Comparison of ENCODE assay signal across 15 cellular contexts in the genomic region with DNA sequence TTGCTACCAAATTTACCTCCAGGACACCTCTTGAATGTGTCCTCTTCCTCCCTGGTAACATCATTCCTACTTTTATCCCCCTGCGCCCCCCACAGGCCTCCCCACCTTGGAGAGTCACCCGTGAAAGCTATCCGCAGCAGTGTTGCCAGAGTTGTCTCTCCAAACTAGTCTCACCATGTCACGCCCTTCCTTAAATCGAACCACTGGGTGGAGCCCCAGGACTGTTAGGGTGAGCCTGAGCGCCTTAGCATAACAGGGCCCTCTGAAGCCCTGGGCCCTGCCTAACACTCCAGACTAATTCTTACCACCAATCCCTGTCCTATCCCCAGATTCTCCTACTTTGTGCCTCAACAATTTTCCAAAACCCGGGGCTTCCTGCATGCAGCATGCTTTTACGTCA. TPM values are rescaled to one million over a fixed set of nuclear protein-coding genes. Genes with fewer than 3 reads are reported as not detected.
A peak's percentile ranks its signal among the peaks of the same experiment; 100 is the strongest.
DNase-seq lines count a peak whose midpoint lies in the region; ATAC-seq, FAIRE-seq and TF ChIP-seq lines count a peak whose summit lies in the region.
"Had no signal": no experiment of that assay in that cellular context is flagged by ENCODE, and none has a peak within 500 bp of the region (broad histone marks: within the 10 kb centered on the region; RNA-seq: fewer than 3 reads in every experiment).

No MANE protein-coding gene starts in this region.

- H3K27ac ChIP-seq in SJCRH30, result no peak overlapping the region
- H3K27ac ChIP-seq in keratinocyte (ENCODE audit: control insufficient read depth, insufficient read depth, low read length), result no peak overlapping the region
- H3K27ac ChIP-seq: colonic mucosa, skin epidermis had no signal

- H4K20me1 ChIP-seq in keratinocyte (ENCODE audit: control insufficient read depth, extremely low read depth, insufficient read depth, low read length), result no peaks in the 10 kb centered on the region

- H3K9me3 ChIP-seq in SJCRH30 (replicated peaks) (no peaks in the 10 kb centered on the region), keratinocyte (ENCODE audit: control insufficient read depth, low read depth, low read length) (no peaks in the 10 kb centered on the region)
- H3K9me3 ChIP-seq: colonic mucosa had no signal

- ATAC-seq in GM21529 (IDR thresholded peaks at IDR 0.05; ENCODE audit: unreplicated experiment) (no peak), HG03521 (IDR thresholded peaks at IDR 0.05; ENCODE audit: unreplicated experiment) (no peak)
- ATAC-seq: natural killer cell had no signal

- no peak overlapping the region for H3K9ac ChIP-seq in keratinocyte (ENCODE audit: control insufficient read depth, extremely low read depth, insufficient read depth, low read length)

- TF ChIP-seq CTCF in GM12865 (IDR thresholded peaks at IDR 0.05; ENCODE audit: insufficient read depth, low read depth, low read length, missing control alignments) (no peak), keratinocyte (optimal IDR thresholded peaks at IDR 0.05 in 1 of 3, IDR thresholded peaks at IDR 0.05 in 1 of 3, conservative IDR thresholded peaks at IDR 0.05 in 1 of 3; ENCODE audit: extremely low read depth in 1 of 3, insufficient read depth in 2 of 3, low read length in 3 of 3) (peak; percentile 13 to 62 (median 30))

- no peak overlapping the region for H3K4me2 ChIP-seq in keratinocyte (ENCODE audit: control insufficient read depth, extremely low read depth, insufficient read depth, low read depth, low read length)

- no peaks in the 10 kb centered on the region for H3K79me2 ChIP-seq in keratinocyte (ENCODE audit: control insufficient read depth, insufficient read depth, low read length)

- H2AFZ ChIP-seq in keratinocyte (ENCODE audit: control insufficient read depth, low read length), result no peak overlapping the region

- H3K4me3 ChIP-seq in GM12865 (ENCODE audit: low read depth, low read length), result no peak overlapping the region
- H3K4me3 ChIP-seq in Jurkat, Clone E6-1 (ENCODE audit: low read length), result no peak overlapping the region
- H3K4me3 ChIP-seq in SJCRH30, result no peak overlapping the region
- no peak overlapping the region for H3K4me3 ChIP-seq in keratinocyte (ENCODE audit: control insufficient read depth in 2 of 3, extremely low read depth in 1 of 3, insufficient read depth in 2 of 3, low read depth in 1 of 3, low read length in 3 of 3)
- H3K4me3 ChIP-seq: colonic mucosa, skin epidermis had no signal

- H3K4me1 ChIP-seq in SJCRH30, result peaks cover 7% of the 10 kb centered on the region
- H3K4me1 ChIP-seq in keratinocyte (ENCODE audit: control insufficient read depth, extremely low read depth, insufficient read depth, low read length), result peaks cover 16% of the 10 kb centered on the region
- H3K4me1 ChIP-seq: colonic mucosa had no signal

- H3K9me1 ChIP-seq in keratinocyte (ENCODE audit: control insufficient read depth, extremely low read depth, insufficient read depth, low read length), result no peaks in the 10 kb centered on the region

- DNase-seq in GM12865 (ENCODE audit: low read depth) (peak; percentile 8), SJCRH30 (peak; percentile 41 to 57), keratinocyte (ENCODE audit: low read depth, low spot score) (no peak), dermis blood vessel endothelial cell (no peak), NCI-H2107 treated with DMSO at 0.1 percent for 48 hours (lab: John Stamatoyannopoulos, UW; ENCODE audit: unreplicated experiment) (no peak)
- peak; percentile 12 for DNase-seq in Jurkat, Clone E6-1 (ENCODE audit: low read depth, low spot score)
- DNase-seq: activated T-cell treated with anti-CD3 and anti-CD28 coated beads, Interleukin-2, amount 50 U/mL, for 24 hours; colonic mucosa; natural killer cell; NCI-H2107 had no signal

- dilution Hi-C loops in keratinocyte (cut with MboI; ENCODE audit: extremely low pct_ligation_motif_present, low sequenced_read_pairs), result no loop called here

- no peaks in the 10 kb centered on the region for H3K27me3 ChIP-seq in SJCRH30
- no peaks in the 10 kb centered on the region for H3K27me3 ChIP-seq in keratinocyte (ENCODE audit: control insufficient read depth, extremely low read depth, insufficient read depth, low read length)
- H3K27me3 ChIP-seq: colonic mucosa had no signal

- FAIRE-seq in keratinocyte (lab: Jason Lieb, UNC), result no peak

- H3K36me3 ChIP-seq in SJCRH30, result no peaks in the 10 kb centered on the region
- no peaks in the 10 kb centered on the region for H3K36me3 ChIP-seq in keratinocyte (ENCODE audit: control insufficient read depth in 2 of 2, extremely low read depth in 1 of 2, insufficient read depth in 2 of 2, low read length in 2 of 2)
- H3K36me3 ChIP-seq: colonic mucosa had no signal

RNA-seq across cellular contexts. Expression of gene HSD3B2, which starts 35.0 kb away (rescaled TPM):
- not detected for polyA plus RNA-seq in Jurkat, Clone E6-1 (2012; ENCODE audit: insufficient read depth, insufficient read length)
- not detected in 2 replicates for total RNA-seq in SJCRH30 (2014; rRNA removed; shearing (Covaris generic))
- polyA plus RNA-seq in keratinocyte, result not detected in 3 replicates
- not detected for polyA plus RNA-seq in keratinocyte (2011; ENCODE audit: low read depth)
- polyA plus RNA-seq in keratinocyte (2011; cell fraction: cytosol; rRNA removed), result not detected in 2 replicates
- not detected in 2 replicates for polyA plus RNA-seq in keratinocyte (2011; cell fraction: nucleus; rRNA removed)
- not detected in 2 replicates for polyA plus RNA-seq in keratinocyte (2012; ENCODE audit: low replicate concordance)
- not detected in 3 replicates for polyA minus RNA-seq in keratinocyte
- not detected for polyA minus RNA-seq in keratinocyte (2011; cell fraction: cytosol; rRNA and poly(A)+ RNA removed)
- not detected in 2 replicates for polyA minus RNA-seq in keratinocyte (2011; cell fraction: nucleus; rRNA and poly(A)+ RNA removed)
- total RNA-seq in dermis blood vessel endothelial cell, result not detected in 2 replicates
- total RNA-seq: fibroblast of villous mesenchyme, natural killer cell had no signal

RNA-seq across cellular contexts. Expression of gene HSD3B1, which starts 57.0 kb away (rescaled TPM):
- not detected for polyA plus RNA-seq in Jurkat, Clone E6-1 (2012; ENCODE audit: insufficient read depth, insufficient read length)
- not detected in 2 replicates for total RNA-seq in SJCRH30 (2014; rRNA removed; shearing (Covaris generic))
- 0.34 to 0.50 TPM (median 0.48 TPM) in 3 replicates for polyA plus RNA-seq in keratinocyte
- not detected for polyA plus RNA-seq in keratinocyte (2011; ENCODE audit: low read depth)
- polyA plus RNA-seq in keratinocyte (2011; cell fraction: cytosol; rRNA removed), result 0.56 and 0.66 TPM in 2 replicates
- 0.34 and 0.73 TPM in 2 replicates for polyA plus RNA-seq in keratinocyte (2011; cell fraction: nucleus; rRNA removed)
- polyA plus RNA-seq in keratinocyte (2012; ENCODE audit: low replicate concordance), result 0.18 and 0.21 TPM in 2 replicates
- 0.16 to 0.49 TPM (median 0.22 TPM) in 3 replicates for polyA minus RNA-seq in keratinocyte
- not detected for polyA minus RNA-seq in keratinocyte (2011; cell fraction: cytosol; rRNA and poly(A)+ RNA removed)
- not detected in 2 replicates for polyA minus RNA-seq in keratinocyte (2011; cell fraction: nucleus; rRNA and poly(A)+ RNA removed)
- not detected in 2 replicates for total RNA-seq in dermis blood vessel endothelial cell
- total RNA-seq: natural killer cell had no signal
- polyA plus RNA-seq: adipose tissue had no signal

Comparison
In these comparisons a context has a peak if more than half of its experiments do, and no peak if none do; other contexts are left out.
1. DNase-seq: peak in GM12865 (single experiment), Jurkat, Clone E6-1 (single experiment) and SJCRH30 (2 of 2); none in keratinocyte (single experiment), dermis blood vessel endothelial cell (single experiment) and NCI-H2107 treated with DMSO at 0.1 percent for 48 hours (single experiment).